ENCODE assay signal across 15 cellular contexts in genomic region chr12:1939316-1939715, GRCh38. TPM values are rescaled to one million over a fixed set of nuclear protein-coding genes. Genes with fewer than 3 reads are reported as not detected.
A peak's percentile ranks its signal among the peaks of the same experiment; 100 is the strongest.
DNase-seq lines count a peak whose midpoint lies in the region; ATAC-seq and TF ChIP-seq lines count a peak whose summit lies in the region.
"Had no signal": no experiment of that assay in that cellular context is flagged by ENCODE, and none has a peak within 500 bp of the region (broad histone marks: within the 10 kb centered on the region; RNA-seq: fewer than 3 reads in every experiment).

No MANE protein-coding gene starts in this region.

- H3K36me3 Mint-ChIP-seq in WTC11, result peaks cover 14% of the 10 kb centered on the region

- H3K36me3 ChIP-seq in Loucy (ENCODE audit: insufficient read depth, low read length) (peaks cover 8% of the 10 kb centered on the region; the same call in 1 of the 2 replicates), muscle layer of colon (ENCODE audit: insufficient read depth, low read length) (peaks cover 16% of the 10 kb centered on the region), tibial artery (peaks cover 5 to 30% (median 19%) of the 10 kb centered on the region in 3 donors)

- peak overlapping the region; percentile 14 to 100 (median 83) for H3K27ac ChIP-seq in dorsolateral prefrontal cortex
- peak overlapping the region; percentile 79 for H3K27ac ChIP-seq in muscle layer of colon (ENCODE audit: low read depth, low read length)
- peak overlapping the region; percentile 79 to 86 for H3K27ac ChIP-seq in tibial artery

- no peak overlapping the region for H2AFZ ChIP-seq in Loucy (ENCODE audit: low read length)

- no peak overlapping the region for H3K27ac Mint-ChIP-seq in WTC11
- H3K27ac Mint-ChIP-seq: activated CD8-positive, alpha-beta T cell treated with anti-CD3 and anti-CD28 coated beads for 36 hours; stimulated activated naive B cell treated with anti-CD40 and anti-IgM and Interleukin-4, amounts not matched to agents 10 μg/mL and 1 μg/mL and 100 μg/mL, for 72 hours had no signal

- H3K4me3 ChIP-seq in Loucy (ENCODE audit: low read length, poor library complexity, severe bottlenecking), result no peak overlapping the region
- peak overlapping the region in 19 of 59 donors; percentile 2 to 46 (median 17) for H3K4me3 ChIP-seq in dorsolateral prefrontal cortex
- H3K4me3 ChIP-seq in muscle layer of colon (ENCODE audit: low read depth in 1 of 2, low read length in 2 of 2), result peak overlapping the region in 1 of 2 donors; percentile 44
- no peak overlapping the region for H3K4me3 ChIP-seq in tibial artery
- H3K4me3 ChIP-seq: adrenal gland had no signal

- peaks cover 4% of the 10 kb centered on the region for H3K4me1 Mint-ChIP-seq in WTC11

- DNase-seq in dorsolateral prefrontal cortex, result no peak
- DNase-seq in tibial artery, result no peak
- DNase-seq in WTC11 (ENCODE audit: low spot score), result no peak
- DNase-seq in mucosa of gallbladder (ENCODE audit: low spot score), result no peak
- DNase-seq in glomerular visceral epithelial cell (ENCODE audit: extremely low spot score), result no peak
- no peak for DNase-seq in GOT3 (lab: John Stamatoyannopoulos, UW)
- DNase-seq: cortex of kidney had no signal

- no peaks in the 10 kb centered on the region for H4K20me1 ChIP-seq in Loucy (ENCODE audit: insufficient read depth, low read length, poor library complexity, severe bottlenecking)

- H3K4me1 ChIP-seq in Loucy (ENCODE audit: insufficient read depth, low read length, poor library complexity, severe bottlenecking) (peaks cover 23% of the 10 kb centered on the region), muscle layer of colon (ENCODE audit: insufficient read depth, low read length) (peaks cover 49% of the 10 kb centered on the region), tibial artery (peaks cover 0 to 43% (median 31%) of the 10 kb centered on the region in 4 donors)

- H3K4me2 ChIP-seq in Loucy (ENCODE audit: low read depth, low read length, poor library complexity, severe bottlenecking), result no peak overlapping the region

- H3K9ac ChIP-seq in Loucy (ENCODE audit: low read depth, low read length, poor library complexity, severe bottlenecking) (peak overlapping the region; percentile 50), muscle layer of colon (ENCODE audit: low read length) (peak overlapping the region; percentile 20)

- no peak overlapping the region for H3K4me3 Mint-ChIP-seq in WTC11
- H3K4me3 Mint-ChIP-seq: activated CD8-positive, alpha-beta T cell treated with anti-CD3 and anti-CD28 coated beads for 36 hours; stimulated activated naive B cell treated with anti-CD40 and anti-IgM and Interleukin-4, amounts not matched to agents 10 μg/mL and 1 μg/mL and 100 μg/mL, for 72 hours had no signal

- no peaks in the 10 kb centered on the region for H3K9me2 ChIP-seq in Loucy (replicated peaks; ENCODE audit: low read depth, low read length)

- H3K27me3 ChIP-seq in Loucy (ENCODE audit: insufficient read depth, low read length, poor library complexity, severe bottlenecking), result no peaks in the 10 kb centered on the region
- H3K27me3 ChIP-seq in dorsolateral prefrontal cortex, result no peaks in the 10 kb centered on the region
- no peaks in the 10 kb centered on the region for H3K27me3 ChIP-seq in muscle layer of colon (ENCODE audit: control insufficient read depth in 1 of 2, insufficient read depth in 2 of 2, low read length in 2 of 2)
- H3K27me3 ChIP-seq in tibial artery, result no peaks in the 10 kb centered on the region
- H3K27me3 ChIP-seq: adrenal gland had no signal

- ATAC-seq in WTC11, result no peak

- H3K9me3 ChIP-seq in Loucy (ENCODE audit: insufficient read depth, low read depth, low read length) (no peaks in the 10 kb centered on the region), muscle layer of colon (ENCODE audit: low read length) (no peaks in the 10 kb centered on the region), tibial artery (no peaks in the 10 kb centered on the region)
- H3K9me3 ChIP-seq: adrenal gland, thoracic aorta had no signal

- intact Hi-C loops in dorsolateral prefrontal cortex (cut with DNase I) (loop anchor here (1.0 to 10.0 kb wide), 5 partner anchors 95 to 302 kb away; no protein-coding TSS in a partner anchor), tibial artery (cut with DNase I; ENCODE audit: low total_unique reads) (loop anchor here (5.0 kb wide), 2 partner anchors 63 to 93 kb away; partner anchors contain the start of gene DCP1B)

- H3F3A ChIP-seq in Loucy (ENCODE audit: low read depth), result no peaks in the 10 kb centered on the region

- POLR2A ChIA-PET in WTC11 (lab: Charles Lee), result interaction anchor here (1.1 kb wide), 1 partner anchor 142 kb away, joined by 4 read pairs; no protein-coding TSS in a partner anchor

- CTCF ChIA-PET in WTC11 (lab: Charles Lee), result interaction anchor here (0.7 to 3.4 kb wide), 43 partner anchors 9 to 676 kb away, joined by 3 to 119 read pairs (median 7); partner anchors contain the start of genes CACNA2D4, DCP1B, LRTM2 and WNT5B

- TF ChIP-seq CTCF in Loucy (conservative IDR thresholded peaks at IDR 0.05; ENCODE audit: low read length), result no peak
- TF ChIP-seq CTCF in dorsolateral prefrontal cortex (IDR thresholded peaks at IDR 0.05 in 54 of 56, conservative IDR thresholded peaks at IDR 0.05 in 2 of 56; ENCODE audit: low read depth in 1 of 56, partially characterized antibody in 56 of 56), result no peak
- no peak for TF ChIP-seq CTCF in tibial artery (IDR thresholded peaks at IDR 0.05)
- no peak for TF ChIP-seq CTCF in WTC11 (IDR thresholded peaks at IDR 0.05)

- H3K27me3 Mint-ChIP-seq in WTC11 (ENCODE audit: low read depth), result no peaks in the 10 kb centered on the region
- H3K27me3 Mint-ChIP-seq: activated CD8-positive, alpha-beta T cell treated with anti-CD3 and anti-CD28 coated beads for 36 hours; naive thymus-derived CD4-positive, alpha-beta T cell; stimulated activated naive B cell treated with anti-CD40 and anti-IgM and Interleukin-4, amounts not matched to agents 10 μg/mL and 1 μg/mL and 100 μg/mL, for 72 hours had no signal

- H3K79me2 ChIP-seq in Loucy (ENCODE audit: insufficient read depth, low read length), result no peaks in the 10 kb centered on the region

- no peaks in the 10 kb centered on the region for H3K9me3 Mint-ChIP-seq in WTC11
- H3K9me3 Mint-ChIP-seq: activated CD8-positive, alpha-beta T cell treated with anti-CD3 and anti-CD28 coated beads for 36 hours; naive thymus-derived CD4-positive, alpha-beta T cell; stimulated activated naive B cell treated with anti-CD40 and anti-IgM and Interleukin-4, amounts not matched to agents 10 μg/mL and 1 μg/mL and 100 μg/mL, for 72 hours had no signal

TF ChIP-seq in WTC11, 78 proteins besides CTCF, POLR2A, EP300 and RAD21 (continues in another document):
- TF ChIP-seq CDX4 (CRISPR knock-in tag; IDR thresholded peaks at IDR 0.05; ENCODE audit: borderline replicate concordance), result no peak
- TF ChIP-seq IRF1 (CRISPR knock-in tag; IDR thresholded peaks at IDR 0.05), result no peak
- TF ChIP-seq FOXK1 (CRISPR knock-in tag; IDR thresholded peaks at IDR 0.05), result no peak
- TF ChIP-seq E2F5 (CRISPR knock-in tag; IDR thresholded peaks at IDR 0.05), result no peak
- TF ChIP-seq NFATC4 (CRISPR knock-in tag; IDR thresholded peaks at IDR 0.05), result no peak
- TF ChIP-seq ERG (CRISPR knock-in tag; IDR thresholded peaks at IDR 0.05), result no peak
- TF ChIP-seq ZMAT4 (CRISPR knock-in tag; IDR thresholded peaks at IDR 0.05), result no peak

RNA-seq across cellular contexts. Expression of gene CACNA2D4, which starts 20.9 kb away (rescaled TPM):
- total RNA-seq in dorsolateral prefrontal cortex, result 1 to 10 TPM in 103 of 120 experiments, under 1 TPM in 17; 0.33 to 5.7 (median 2.1) TPM
- total RNA-seq in WTC11 (2021), result 0.04 to 0.46 TPM (median 0.25 TPM) in 3 replicates
- 8.6 TPM for total RNA-seq in mucosa of gallbladder
- total RNA-seq: bronchial epithelial cell had no signal
